Comparison of ENCODE assay signal across 8 cellular contexts in the genomic region with DNA sequence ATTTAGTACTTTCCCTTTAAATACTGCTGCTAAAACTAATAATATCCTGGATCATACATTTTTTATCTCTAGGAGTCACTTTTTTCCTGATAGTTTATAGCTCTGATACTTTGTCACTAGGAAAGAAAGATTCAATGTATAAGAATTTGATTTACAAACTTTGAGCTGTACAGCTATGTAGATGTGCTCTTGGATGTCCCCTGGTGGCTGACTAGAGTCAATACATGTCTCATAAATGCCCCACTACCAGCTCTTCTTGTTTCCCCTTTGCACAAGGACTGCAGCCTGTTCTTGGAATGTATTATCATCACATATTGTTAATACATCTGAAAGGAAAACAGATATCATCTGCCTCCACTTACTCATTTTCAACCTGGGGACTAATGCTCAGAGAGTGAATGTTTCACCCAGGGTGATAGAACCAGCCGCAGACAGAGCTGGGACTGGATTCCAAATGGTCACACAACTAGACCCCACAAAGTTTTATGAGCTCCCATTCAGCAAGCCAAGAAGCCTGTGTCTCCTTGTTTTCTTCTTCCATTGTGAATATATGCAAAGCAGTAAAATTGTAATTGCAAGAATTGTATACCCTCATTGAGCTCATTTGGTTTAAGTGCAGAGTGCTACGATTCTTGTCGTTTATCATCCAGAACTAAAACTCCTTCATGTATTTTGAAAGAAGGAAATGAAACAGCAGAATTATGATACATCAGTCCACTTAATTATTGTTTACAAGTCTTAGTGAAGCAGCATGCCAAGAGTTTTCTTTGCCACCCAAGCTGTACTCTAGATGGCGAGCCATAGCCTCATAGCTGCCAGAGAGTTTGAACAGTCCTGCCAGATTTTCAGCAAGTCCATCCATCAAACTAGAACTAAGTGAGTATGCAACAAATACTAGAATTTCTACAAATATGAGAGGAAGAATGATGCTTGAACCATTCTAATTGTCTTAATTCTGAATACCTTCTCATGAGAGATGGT.
DNase-seq lines count a peak whose midpoint lies in the region; ATAC-seq, FAIRE-seq and TF ChIP-seq lines count a peak whose summit lies in the region.

No MANE protein-coding gene starts in this region.

- H3K9me3 ChIP-seq in SK-N-MC (ENCODE audit: low read depth, low read length), result no peaks in the 10 kb centered on the region
- no peaks in the 10 kb centered on the region for H3K9me3 ChIP-seq in upper lobe of right lung

- H3K4me3 ChIP-seq in SK-N-MC (no peak overlapping the region), upper lobe of right lung (no peak overlapping the region)

- no peaks in the 10 kb centered on the region for H3K27me3 ChIP-seq in upper lobe of right lung

- H3K9ac ChIP-seq in SK-N-MC (ENCODE audit: insufficient read length), result no peak overlapping the region

- ATAC-seq in GM21825 (IDR thresholded peaks at IDR 0.05; ENCODE audit: unreplicated experiment) (peak; percentile 94), upper lobe of right lung (peak; percentile 85)

- intact Hi-C loops in upper lobe of right lung (cut with DNase I), result no loop called here

- peak; percentile 4 for DNase-seq in NOMO-1 treated with dmso at 0.1 percent for 144 hours (lab: John Stamatoyannopoulos, UW; ENCODE audit: unreplicated experiment)
- DNase-seq in NOMO-1 treated with DMSO at 0.1 percent for 48 hours (lab: John Stamatoyannopoulos, UW; ENCODE audit: unreplicated experiment), result no peak
- peak; percentile 1 for DNase-seq in HTR-8/SVneo (ENCODE audit: insufficient read length, low spot score)
- no peak for DNase-seq in SK-N-MC (ENCODE audit: low read depth, low spot score)
- peak; percentile 35 for DNase-seq in dedifferentiated amniotic fluid mesenchymal stem cell (ENCODE audit: extremely low spot score)
- peak; percentile 70 for DNase-seq in medulla oblongata (ENCODE audit: extremely low spot score)
- no peak for DNase-seq in upper lobe of right lung

- TF ChIP-seq CTCF in upper lobe of right lung (IDR thresholded peaks at IDR 0.05), result peak; percentile 84

- H3K27ac ChIP-seq in SK-N-MC (peak overlapping the region; percentile 36; the same call in 1 of the 2 replicates), upper lobe of right lung (no peak overlapping the region)

- no peaks in the 10 kb centered on the region for H3K4me1 ChIP-seq in upper lobe of right lung

- FAIRE-seq in HTR-8/SVneo (lab: Jason Lieb, UNC), result no peak

- H3K36me3 ChIP-seq in SK-N-MC (ENCODE audit: insufficient read depth, low read length), result no peaks in the 10 kb centered on the region
- no peaks in the 10 kb centered on the region for H3K36me3 ChIP-seq in upper lobe of right lung

Comparison
In these comparisons a context has a peak if more than half of its experiments do, and no peak if none do; other contexts are left out.
1. DNase-seq: peak in NOMO-1 treated with dmso at 0.1 percent for 144 hours (single experiment), HTR-8/SVneo (single experiment), dedifferentiated amniotic fluid mesenchymal stem cell (single experiment) and medulla oblongata (single experiment); none in NOMO-1 treated with DMSO at 0.1 percent for 48 hours (single experiment), SK-N-MC (single experiment) and upper lobe of right lung (single experiment).